18 cellular contexts compared by ENCODE assay signal in the genomic region with DNA sequence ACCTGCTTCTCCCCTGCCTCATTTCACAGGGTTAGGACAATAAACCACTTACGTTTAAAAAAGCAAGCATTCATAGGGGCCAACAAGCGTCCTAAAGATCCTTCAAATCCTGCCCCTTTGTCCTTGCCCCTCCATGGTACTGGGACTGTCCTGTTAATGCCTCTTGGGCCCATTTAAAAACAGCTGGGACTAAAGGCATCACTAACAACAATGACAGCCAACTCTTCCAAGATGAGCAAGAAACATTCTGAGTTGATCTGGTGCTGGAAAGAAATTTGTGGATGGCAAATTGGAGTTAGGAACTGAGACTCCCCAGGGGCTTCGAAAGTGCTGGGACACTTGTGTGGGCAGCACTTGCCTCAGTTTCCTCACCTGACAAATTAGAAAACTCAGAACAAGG.
DNase-seq lines count a peak whose midpoint lies in the region; ATAC-seq and TF ChIP-seq lines count a peak whose summit lies in the region.
"Had no signal": no experiment of that assay in that cellular context is flagged by ENCODE, and none has a peak within 500 bp of the region (broad histone marks: within the 10 kb centered on the region; RNA-seq: fewer than 3 reads in every experiment).

No MANE protein-coding gene starts in this region.

- H3K27ac ChIP-seq in cardiac muscle cell (peak overlapping the region; percentile 37), muscle layer of duodenum (ENCODE audit: low read length) (peak overlapping the region; percentile 80), substantia nigra (ENCODE audit: low read depth, low read length, poor library complexity, severe bottlenecking) (peak overlapping the region; percentile 74)
- H3K27ac ChIP-seq: ovary had no signal

- CTCF ChIA-PET in WTC11 (lab: Charles Lee): interaction anchor here (1.0 to 5.2 kb wide), 3 partner anchors 10 to 121 kb away, joined by 3 to 24 read pairs (median 4); no protein-coding TSS in a partner anchor

- H3K9me3 Mint-ChIP-seq in WTC11: no peaks in the 10 kb centered on the region
- H3K9me3 Mint-ChIP-seq: activated naive CD8-positive, alpha-beta T cell treated with anti-CD3 and anti-CD28 coated beads, Interleukin-2, amount 50 U/mL, for 24 hours; activated T-helper 1 cell treated with anti-CD3 and anti-CD28 coated beads, Interleukin-12 subunit alpha, Interleukin-12 subunit beta, Interleukin-2, Interleukin-4 antibody, amounts not matched to agents 30 ng/mL and 10 ng/mL and 1 ng/mL, durations not matched to agents 14 hours and 24 hours and 36 hours; CD14-positive monocyte had no signal

- H3K36me3 Mint-ChIP-seq in WTC11: peaks cover 64% of the 10 kb centered on the region

- H3K27me3 Mint-ChIP-seq in WTC11 (ENCODE audit: low read depth): no peaks in the 10 kb centered on the region
- H3K27me3 Mint-ChIP-seq: activated naive CD8-positive, alpha-beta T cell treated with anti-CD3 and anti-CD28 coated beads, Interleukin-2, amount 50 U/mL, for 24 hours had no signal

- no peak for DNase-seq in cardiac muscle cell (ENCODE audit: low read depth in 1 of 2, low spot score in 1 of 2)
- no peak for DNase-seq in left ventricle myocardium superior
- no peak for DNase-seq in WTC11 (ENCODE audit: low spot score)
- no peak for DNase-seq in substantia nigra (lab: John Stamatoyannopoulos, UW)
- DNase-seq in effector CD8-positive, alpha-beta T cell (lab: John Stamatoyannopoulos, UW): no peak
- no peak for DNase-seq in DMS53 treated with DMSO at 0.1 percent for 48 hours (lab: John Stamatoyannopoulos, UW; ENCODE audit: unreplicated experiment)
- DNase-seq: activated CD8-positive, alpha-beta T cell treated with anti-CD3 and anti-CD28 coated beads, Interleukin-2, amount 10 ng/mL, durations not matched to agents 7 days and 5 days; activated naive CD8-positive, alpha-beta T cell treated with anti-CD3 and anti-CD28 coated beads, Interleukin-2, amount 50 U/mL, for 24 hours; DMS 273 treated with DMSO at 0.1 percent for 48 hours; H7; left colon; NCI-H1048; ovary; stimulated activated naive CD8-positive, alpha-beta T cell treated with anti-CD3 and anti-CD28 coated beads, Interleukin-15, Interleukin-2, amounts not matched to agents 100 U/mL and 50 U/mL, for 24 hours had no signal

- H3K9me3 ChIP-seq in cardiac muscle cell (ENCODE audit: low read depth) (no peaks in the 10 kb centered on the region), muscle layer of duodenum (ENCODE audit: control insufficient read depth in 1 of 2, low read length in 2 of 2) (no peaks in the 10 kb centered on the region)
- H3K9me3 ChIP-seq: ovary had no signal

- intact Hi-C loops in left ventricle myocardium superior (cut with micrococcal nuclease): no loop called here

- H3K27ac Mint-ChIP-seq in WTC11: peak overlapping the region; percentile 76; the same call in 1 of the 2 replicates
- H3K27ac Mint-ChIP-seq: activated CD8-positive, alpha-beta T cell treated with anti-CD3 and anti-CD28 coated beads, Interleukin-2, amount 10 ng/mL, durations not matched to agents 7 days and 5 days; activated T-helper 1 cell treated with anti-CD3 and anti-CD28 coated beads, Interleukin-12 subunit alpha, Interleukin-12 subunit beta, Interleukin-2, Interleukin-4 antibody, amounts not matched to agents 30 ng/mL and 10 ng/mL and 1 ng/mL, durations not matched to agents 14 hours and 24 hours and 36 hours had no signal

- H3K4me3 Mint-ChIP-seq in WTC11: no peak overlapping the region
- H3K4me3 Mint-ChIP-seq: activated CD8-positive, alpha-beta T cell treated with anti-CD3 and anti-CD28 coated beads, Interleukin-2, amount 10 ng/mL, durations not matched to agents 7 days and 5 days; activated naive CD8-positive, alpha-beta T cell treated with anti-CD3 and anti-CD28 coated beads, Interleukin-2, amount 50 U/mL, for 24 hours; activated T-helper 1 cell treated with anti-CD3 and anti-CD28 coated beads, Interleukin-12 subunit alpha, Interleukin-12 subunit beta, Interleukin-2, Interleukin-4 antibody, amounts not matched to agents 30 ng/mL and 10 ng/mL and 1 ng/mL, durations not matched to agents 14 hours and 24 hours and 36 hours; CD14-positive monocyte had no signal

- H3K27me3 ChIP-seq in cardiac muscle cell (no peaks in the 10 kb centered on the region), muscle layer of duodenum (ENCODE audit: low read depth, low read length) (no peaks in the 10 kb centered on the region)
- H3K27me3 ChIP-seq: ovary had no signal

- POLR2A ChIA-PET in WTC11 (lab: Charles Lee): interaction anchor here (0.7 kb wide), 1 partner anchor 124 kb away, joined by 3 read pairs; no protein-coding TSS in a partner anchor

- no peak for ATAC-seq in left ventricle myocardium superior
- ATAC-seq in WTC11: no peak
- no peak for ATAC-seq in GM18505 (IDR thresholded peaks at IDR 0.05; ENCODE audit: unreplicated experiment)
- ATAC-seq: activated CD8-positive, alpha-beta T cell treated with anti-CD3 and anti-CD28 coated beads, Interleukin-2, amount 10 ng/mL, durations not matched to agents 7 days and 5 days; activated naive CD8-positive, alpha-beta T cell treated with anti-CD3 and anti-CD28 coated beads, Interleukin-2, amount 50 U/mL, for 24 hours; left colon; stimulated activated naive CD8-positive, alpha-beta T cell treated with anti-CD3 and anti-CD28 coated beads, Interleukin-15, Interleukin-2, amounts not matched to agents 100 U/mL and 50 U/mL, for 24 hours had no signal

- no peak overlapping the region for H3K4me3 ChIP-seq in cardiac muscle cell
- H3K4me3 ChIP-seq in muscle layer of duodenum (ENCODE audit: low read depth in 1 of 2, low read length in 2 of 2): no peak overlapping the region
- H3K4me3 ChIP-seq: ovary had no signal

- TF ChIP-seq POLR2A in GM18505 (IDR thresholded peaks at IDR 0.05; ENCODE audit: borderline replicate concordance, extremely low read depth, insufficient read depth, insufficient read length): no peak

- H3K36me3 ChIP-seq in cardiac muscle cell (peaks cover 24% of the 10 kb centered on the region), muscle layer of duodenum (ENCODE audit: control insufficient read depth in 1 of 2, insufficient read depth in 2 of 2, low read length in 2 of 2) (peaks cover 20 to 26% of the 10 kb centered on the region in 2 donors)
- H3K36me3 ChIP-seq: ovary had no signal

- peaks cover 21% of the 10 kb centered on the region for H3K4me1 Mint-ChIP-seq in WTC11

- H3K4me1 ChIP-seq in cardiac muscle cell (ENCODE audit: low read depth) (peaks cover 11% of the 10 kb centered on the region), muscle layer of duodenum (ENCODE audit: control insufficient read depth in 1 of 2, insufficient read depth in 2 of 2, low read length in 2 of 2) (peaks cover 9 to 16% of the 10 kb centered on the region in 2 donors)

- TF ChIP-seq CTCF in cardiac muscle cell (IDR thresholded peaks at IDR 0.05; ENCODE audit: low read depth, low read length): no peak
- no peak for TF ChIP-seq CTCF in WTC11 (IDR thresholded peaks at IDR 0.05)

TF ChIP-seq in WTC11, 78 proteins besides CTCF, POLR2A, EP300 and RAD21 (continues in another document):
- TF ChIP-seq, protein P1, sequence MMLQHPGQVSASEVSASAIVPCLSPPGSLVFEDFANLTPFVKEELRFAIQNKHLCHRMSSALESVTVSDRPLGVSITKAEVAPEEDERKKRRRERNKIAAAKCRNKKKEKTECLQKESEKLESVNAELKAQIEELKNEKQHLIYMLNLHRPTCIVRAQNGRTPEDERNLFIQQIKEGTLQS (CRISPR knock-in tag; conservative IDR thresholded peaks at IDR 0.05): no peak
- TF ChIP-seq JAZF1 (CRISPR knock-in tag; IDR thresholded peaks at IDR 0.05) (no peak), GTF2I (CRISPR knock-in tag; conservative IDR thresholded peaks at IDR 0.05) (no peak), ZNF232 (CRISPR knock-in tag; IDR thresholded peaks at IDR 0.05) (no peak), ZNF317 (CRISPR knock-in tag; IDR thresholded peaks at IDR 0.05; ENCODE audit: borderline replicate concordance, low read depth) (no peak), SP1 (CRISPR knock-in tag; conservative IDR thresholded peaks at IDR 0.05) (no peak), FOXK1 (CRISPR knock-in tag; IDR thresholded peaks at IDR 0.05) (no peak), FOXJ3 (CRISPR knock-in tag; IDR thresholded peaks at IDR 0.05; ENCODE audit: borderline replicate concordance) (no peak)
- TF ChIP-seq, protein P2, sequence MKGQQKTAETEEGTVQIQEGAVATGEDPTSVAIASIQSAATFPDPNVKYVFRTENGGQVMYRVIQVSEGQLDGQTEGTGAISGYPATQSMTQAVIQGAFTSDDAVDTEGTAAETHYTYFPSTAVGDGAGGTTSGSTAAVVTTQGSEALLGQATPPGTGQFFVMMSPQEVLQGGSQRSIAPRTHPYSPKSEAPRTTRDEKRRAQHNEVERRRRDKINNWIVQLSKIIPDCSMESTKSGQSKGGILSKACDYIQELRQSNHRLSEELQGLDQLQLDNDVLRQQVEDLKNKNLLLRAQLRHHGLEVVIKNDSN (CRISPR knock-in tag; IDR thresholded peaks at IDR 0.05): no peak
- TF ChIP-seq, protein P3, sequence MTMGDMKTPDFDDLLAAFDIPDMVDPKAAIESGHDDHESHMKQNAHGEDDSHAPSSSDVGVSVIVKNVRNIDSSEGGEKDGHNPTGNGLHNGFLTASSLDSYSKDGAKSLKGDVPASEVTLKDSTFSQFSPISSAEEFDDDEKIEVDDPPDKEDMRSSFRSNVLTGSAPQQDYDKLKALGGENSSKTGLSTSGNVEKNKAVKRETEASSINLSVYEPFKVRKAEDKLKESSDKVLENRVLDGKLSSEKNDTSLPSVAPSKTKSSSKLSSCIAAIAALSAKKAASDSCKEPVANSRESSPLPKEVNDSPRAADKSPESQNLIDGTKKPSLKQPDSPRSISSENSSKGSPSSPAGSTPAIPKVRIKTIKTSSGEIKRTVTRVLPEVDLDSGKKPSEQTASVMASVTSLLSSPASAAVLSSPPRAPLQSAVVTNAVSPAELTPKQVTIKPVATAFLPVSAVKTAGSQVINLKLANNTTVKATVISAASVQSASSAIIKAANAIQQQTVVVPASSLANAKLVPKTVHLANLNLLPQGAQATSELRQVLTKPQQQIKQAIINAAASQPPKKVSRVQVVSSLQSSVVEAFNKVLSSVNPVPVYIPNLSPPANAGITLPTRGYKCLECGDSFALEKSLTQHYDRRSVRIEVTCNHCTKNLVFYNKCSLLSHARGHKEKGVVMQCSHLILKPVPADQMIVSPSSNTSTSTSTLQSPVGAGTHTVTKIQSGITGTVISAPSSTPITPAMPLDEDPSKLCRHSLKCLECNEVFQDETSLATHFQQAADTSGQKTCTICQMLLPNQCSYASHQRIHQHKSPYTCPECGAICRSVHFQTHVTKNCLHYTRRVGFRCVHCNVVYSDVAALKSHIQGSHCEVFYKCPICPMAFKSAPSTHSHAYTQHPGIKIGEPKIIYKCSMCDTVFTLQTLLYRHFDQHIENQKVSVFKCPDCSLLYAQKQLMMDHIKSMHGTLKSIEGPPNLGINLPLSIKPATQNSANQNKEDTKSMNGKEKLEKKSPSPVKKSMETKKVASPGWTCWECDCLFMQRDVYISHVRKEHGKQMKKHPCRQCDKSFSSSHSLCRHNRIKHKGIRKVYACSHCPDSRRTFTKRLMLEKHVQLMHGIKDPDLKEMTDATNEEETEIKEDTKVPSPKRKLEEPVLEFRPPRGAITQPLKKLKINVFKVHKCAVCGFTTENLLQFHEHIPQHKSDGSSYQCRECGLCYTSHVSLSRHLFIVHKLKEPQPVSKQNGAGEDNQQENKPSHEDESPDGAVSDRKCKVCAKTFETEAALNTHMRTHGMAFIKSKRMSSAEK (CRISPR knock-in tag; IDR thresholded peaks at IDR 0.05; ENCODE audit: borderline replicate concordance): no peak
